Comparison of ENCODE assay signal across 9 cellular contexts in genomic region chr9:137031904-137032639, GRCh38. TPM values are rescaled to one million over a fixed set of nuclear protein-coding genes. Genes with fewer than 3 reads are reported as not detected.
DNase-seq lines count a peak whose midpoint lies in the region; ATAC-seq and TF ChIP-seq lines count a peak whose summit lies in the region.
"Had no signal": no experiment of that assay in that cellular context is flagged by ENCODE, and none has a peak within 500 bp of the region (broad histone marks: within the 10 kb centered on the region; RNA-seq: fewer than 3 reads in every experiment).

Gene FUT7, minus strand, starts transcription at chr9:137032088. Its CDS starts 97 bp downstream, at chr9:137031991.

- no peaks in the 10 kb centered on the region for H3K9me3 ChIP-seq in right cardiac atrium (ENCODE audit: control insufficient read depth, low read length)
- no peaks in the 10 kb centered on the region for H3K9me3 ChIP-seq in suprapubic skin

- no peak within 1 kb of the TSS for H3K4me3 ChIP-seq in right cardiac atrium (ENCODE audit: low read length)
- peak within 1 kb of the TSS; percentile 13 for H3K4me3 ChIP-seq in suprapubic skin

- no peak for TF ChIP-seq CTCF in suprapubic skin (IDR thresholded peaks at IDR 0.05)

- ATAC-seq in left ventricle myocardium superior (no peak), right cardiac atrium (no peak)

- H3K27ac ChIP-seq in right cardiac atrium (ENCODE audit: low read length) (no peak within 1 kb of the TSS), cingulate gyrus (ENCODE audit: low read depth, low read length) (peak within 1 kb of the TSS; percentile 69), suprapubic skin (no peak within 1 kb of the TSS)

- 59% methylated on average over 16 of the region's 16 CpGs for WGBS in right cardiac atrium
- 83% methylated on average over 6 of the region's 16 CpGs for WGBS in suprapubic skin

- TF ChIP-seq POLR2A in suprapubic skin (IDR thresholded peaks at IDR 0.05) = no peak

- no peaks in the 10 kb centered on the region for H3K36me3 ChIP-seq in suprapubic skin

- H3K4me1 ChIP-seq in right cardiac atrium (ENCODE audit: control insufficient read depth, insufficient read depth, low read length) (no peaks in the 10 kb centered on the region), suprapubic skin (peaks cover 44% of the 10 kb centered on the region)

- H3K27me3 ChIP-seq in right cardiac atrium (ENCODE audit: control insufficient read depth, insufficient read depth) = no peaks in the 10 kb centered on the region
- no peaks in the 10 kb centered on the region for H3K27me3 ChIP-seq in suprapubic skin

- TF ChIP-seq EP300 in suprapubic skin (IDR thresholded peaks at IDR 0.05) = no peak

- intact Hi-C loops in left ventricle myocardium superior (cut with micrococcal nuclease) = no loop called here
- intact Hi-C loops in right cardiac atrium (cut with DNase I) = loop anchor here in 1 of 4 donors (10.0 kb wide), 1 partner anchor 87 kb away; the partner anchor contains the start of genes C8G and FBXW5

- DNase-seq in left ventricle myocardium superior = peak; percentile 50
- no peak for DNase-seq in right cardiac atrium
- DNase-seq in RPMI8226 = peak; percentile 81
- DNase-seq in suprapubic skin (ENCODE audit: low spot score in 2 of 2) = no peak
- no peak for DNase-seq in foreskin melanocyte
- no peak for DNase-seq in COLO829 (ENCODE audit: low spot score)
- no peak for DNase-seq in superior temporal gyrus (ENCODE audit: extremely low spot score)
- DNase-seq: SHP77 treated with DMSO at 0.1 percent for 48 hours had no signal

RNA-seq across cellular contexts. Expression of gene FUT7, which starts in this region (rescaled TPM):
- total RNA-seq in left ventricle myocardium superior (0.17 TPM), right cardiac atrium (under 1 TPM in 3 of 4 donors, not detected in 1; 0.09 to 0.24 (median 0.20) TPM), suprapubic skin (under 1 TPM in 1 of 4 donors, not detected in 3; 0.72 TPM)
- polyA plus RNA-seq in right cardiac atrium = 0.07 TPM

Comparison
In these comparisons a context has a peak if more than half of its experiments do, and no peak if none do; other contexts are left out.
1. Peak in DNase-seq in left ventricle myocardium superior; RNA of the gene not detected or under 1 TPM.